Comparison of ENCODE assay signal across 31 cellular contexts in the genomic region with DNA sequence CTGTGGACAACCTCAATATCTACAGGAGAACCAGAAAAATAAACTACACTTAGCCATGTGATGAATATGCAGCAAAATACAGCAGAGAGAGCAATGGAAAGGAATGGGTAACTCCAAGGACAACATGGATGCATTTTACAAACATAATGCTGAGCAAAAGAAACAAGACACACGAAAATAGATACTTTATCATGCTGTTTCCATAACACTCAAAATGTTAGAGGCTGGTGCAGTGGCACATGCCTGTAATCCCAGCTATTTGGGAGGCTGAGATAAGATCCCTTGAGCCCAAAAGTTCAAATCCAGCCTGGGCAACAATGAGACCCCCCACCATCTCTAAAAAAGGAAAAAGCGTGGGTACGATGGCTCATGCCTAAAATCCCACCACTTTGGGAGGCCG. TPM values are rescaled to one million over a fixed set of nuclear protein-coding genes. Genes with fewer than 3 reads are reported as not detected.
DNase-seq lines count a peak whose midpoint lies in the region; ATAC-seq and TF ChIP-seq lines count a peak whose summit lies in the region.
"Had no signal": no experiment of that assay in that cellular context is flagged by ENCODE, and none has a peak within 500 bp of the region (broad histone marks: within the 10 kb centered on the region; RNA-seq: fewer than 3 reads in every experiment).

No MANE protein-coding gene starts in this region.

- H3K4me2 ChIP-seq in DND-41 (ENCODE audit: insufficient read depth, low read length), result no peak overlapping the region
- H3K4me2 ChIP-seq: BLaER1, SK-N-SH had no signal

- H3K4me3 ChIP-seq in breast epithelium (no peak overlapping the region), DND-41 (ENCODE audit: low read depth in 1 of 2, low read length in 2 of 2) (no peak overlapping the region), upper lobe of right lung (no peak overlapping the region)
- H3K4me3 ChIP-seq: BLaER1, K562, vagina had no signal

- peak overlapping the region; percentile 46 for H3K27ac Mint-ChIP-seq in MCF 10A (ENCODE audit: low read depth, unreplicated experiment)
- H3K27ac Mint-ChIP-seq in activated T-helper 1 cell treated with anti-CD3 and anti-CD28 coated beads, Interleukin-12 subunit alpha, Interleukin-12 subunit beta, Interleukin-2, Interleukin-4 antibody, amounts not matched to agents 30 ng/mL and 10 ng/mL and 1 ng/mL, durations not matched to agents 14 hours and 24 hours and 36 hours, result peak overlapping the region; percentile 26
- peak overlapping the region; percentile 78 for H3K27ac Mint-ChIP-seq in stimulated activated effector memory CD8-positive, alpha-beta T cell treated with anti-CD3 and anti-CD28 coated beads, Interleukin-12 subunit alpha, Interleukin-12 subunit beta, amount 100 ng/mL, for 72 hours
- H3K27ac Mint-ChIP-seq: activated CD8-positive, alpha-beta T cell treated with anti-CD3 and anti-CD28 coated beads, Interleukin-2, amount 10 ng/mL, durations not matched to agents 7 days and 5 days; stimulated activated naive CD8-positive, alpha-beta T cell treated with anti-CD3 and anti-CD28 coated beads, Interleukin-15, Interleukin-2, amounts not matched to agents 100 ng/mL and 50 ng/mL, for 24 hours; T-helper 1 cell treated with Interleukin-12 subunit alpha and Interleukin-12 subunit beta and Interleukin-4 antibody, amounts not matched to agents 30 μg/mL and 1 μg/mL, for 36 hours had no signal

- intact Hi-C loops in MCF 10A (cut with micrococcal nuclease), result no loop called here
- intact Hi-C loops in breast epithelium (cut with DNase I; ENCODE audit: low total_unique reads), result no loop called here
- intact Hi-C loops in activated T-helper 1 cell treated with anti-CD3 and anti-CD28 coated beads, Interleukin-12 subunit alpha, Interleukin-12 subunit beta, Interleukin-2, Interleukin-4 antibody, amounts not matched to agents 30 ng/mL and 10 ng/mL and 1 ng/mL, durations not matched to agents 14 hours and 24 hours and 36 hours (cut with micrococcal nuclease), result no loop called here
- intact Hi-C loops in upper lobe of right lung (cut with DNase I), result no loop called here

- peaks cover under 1% of the 10 kb centered on the region for H3K4me1 Mint-ChIP-seq in MCF 10A (ENCODE audit: insufficient read depth, unreplicated experiment)
- peaks cover 10% of the 10 kb centered on the region for H3K4me1 Mint-ChIP-seq in activated T-helper 1 cell treated with anti-CD3 and anti-CD28 coated beads, Interleukin-12 subunit alpha, Interleukin-12 subunit beta, Interleukin-2, Interleukin-4 antibody, amounts not matched to agents 30 ng/mL and 10 ng/mL and 1 ng/mL, durations not matched to agents 14 hours and 24 hours and 36 hours (ENCODE audit: low read depth)
- peaks cover 32% of the 10 kb centered on the region for H3K4me1 Mint-ChIP-seq in stimulated activated effector memory CD8-positive, alpha-beta T cell treated with anti-CD3 and anti-CD28 coated beads, Interleukin-12 subunit alpha, Interleukin-12 subunit beta, amount 100 ng/mL, for 72 hours
- H3K4me1 Mint-ChIP-seq: H9, neural crest cell had no signal

- H2AFZ ChIP-seq in DND-41 (ENCODE audit: low read depth, low read length), result no peak overlapping the region
- H2AFZ ChIP-seq: parathyroid adenoma had no signal

- DNase-seq in MCF 10A (ENCODE audit: unreplicated experiment) (no peak), breast epithelium (ENCODE audit: low spot score in 2 of 2) (no peak), DND-41 (no peak), upper lobe of right lung (no peak)
- DNase-seq in activated T-helper 1 cell treated with anti-CD3 and anti-CD28 coated beads, Interleukin-12 subunit alpha, Interleukin-12 subunit beta, Interleukin-2, Interleukin-4 antibody, amounts not matched to agents 30 ng/mL and 10 ng/mL and 1 ng/mL, durations not matched to agents 14 hours and 24 hours and 36 hours (ENCODE audit: low spot score), result no peak
- no peak for DNase-seq in stimulated activated effector memory CD8-positive, alpha-beta T cell treated with anti-CD3 and anti-CD28 coated beads, Interleukin-12 subunit alpha, Interleukin-12 subunit beta, amount 100 ng/mL, for 72 hours (ENCODE audit: low spot score in 2 of 2)
- DNase-seq: activated CD8-positive, alpha-beta T cell treated with anti-CD3 and anti-CD28 coated beads, Interleukin-2, amount 10 ng/mL, durations not matched to agents 7 days and 5 days; activated gamma-delta T cell; amniotic stem cell; brain microvascular endothelial cell; DMS79; GDM1; H9; mesenchymal stem cell; MM.1S; NCI-H1417 treated with DMSO at 0.1 percent for 48 hours; NCI-H2081; NCI-H526; NK-92 treated with Interleukin-12 subunit alpha and Interleukin-12 subunit beta, amount 100 ng/mL, for 24 hours; SK-N-SH; stimulated activated CD4-positive, alpha-beta T cell treated with anti-CD3 and anti-CD28 coated beads, Interleukin-1b, Interleukin-23, amount 100 ng/mL, for 48 hours had no signal

- H3K9me3 Mint-ChIP-seq in MCF 10A (ENCODE audit: unreplicated experiment), result no peaks in the 10 kb centered on the region
- no peaks in the 10 kb centered on the region for H3K9me3 Mint-ChIP-seq in activated T-helper 1 cell treated with anti-CD3 and anti-CD28 coated beads, Interleukin-12 subunit alpha, Interleukin-12 subunit beta, Interleukin-2, Interleukin-4 antibody, amounts not matched to agents 30 ng/mL and 10 ng/mL and 1 ng/mL, durations not matched to agents 14 hours and 24 hours and 36 hours
- H3K9me3 Mint-ChIP-seq in stimulated activated effector memory CD8-positive, alpha-beta T cell treated with anti-CD3 and anti-CD28 coated beads, Interleukin-12 subunit alpha, Interleukin-12 subunit beta, amount 100 ng/mL, for 72 hours, result no peaks in the 10 kb centered on the region
- H3K9me3 Mint-ChIP-seq: H9; neural crest cell; stimulated activated naive CD8-positive, alpha-beta T cell treated with anti-CD3 and anti-CD28 coated beads, Interleukin-15, Interleukin-2, amounts not matched to agents 100 ng/mL and 50 ng/mL, for 24 hours; T-helper 1 cell treated with Interleukin-12 subunit alpha and Interleukin-12 subunit beta and Interleukin-4 antibody, amounts not matched to agents 30 μg/mL and 1 μg/mL, for 36 hours had no signal

- no TSS peak for BruUV-seq in MCF 10A (replicated peaks; lab: Mats Ljungman, UMichigan)

- CTCF ChIA-PET in MCF 10A (lab: Yijun Ruan, JAX), result interaction anchor here (0.6 to 1.6 kb wide), 3 partner anchors 10 to 58 kb away, joined by 3 to 4 read pairs (median 4); no protein-coding TSS in a partner anchor

- peaks cover 95% of the 10 kb centered on the region for H3K79me2 ChIP-seq in DND-41 (ENCODE audit: insufficient read depth, low read length)

- no peak for TF ChIP-seq POLR2A in breast epithelium (IDR thresholded peaks at IDR 0.05)

- ATAC-seq in DND-41 (ENCODE audit: insufficient read depth, low read depth) (no peak), esophagus mucosa (no peak), upper lobe of right lung (no peak)
- no peak for ATAC-seq in stimulated activated effector memory CD8-positive, alpha-beta T cell treated with anti-CD3 and anti-CD28 coated beads, Interleukin-12 subunit alpha, Interleukin-12 subunit beta, amount 100 ng/mL, for 72 hours
- ATAC-seq: activated CD4-positive, CD25-positive, alpha-beta regulatory T cell treated with anti-CD3 and anti-CD28 coated beads, Interleukin-2, amount 50 U/mL, for 24 hours; activated CD8-positive, alpha-beta T cell treated with anti-CD3 and anti-CD28 coated beads, Interleukin-2, amount 10 ng/mL, durations not matched to agents 7 days and 5 days; K562; left lobe of liver had no signal

- H3K27me3 Mint-ChIP-seq in MCF 10A (ENCODE audit: insufficient read depth, unreplicated experiment), result no peaks in the 10 kb centered on the region
- H3K27me3 Mint-ChIP-seq in activated T-helper 1 cell treated with anti-CD3 and anti-CD28 coated beads, Interleukin-12 subunit alpha, Interleukin-12 subunit beta, Interleukin-2, Interleukin-4 antibody, amounts not matched to agents 30 ng/mL and 10 ng/mL and 1 ng/mL, durations not matched to agents 14 hours and 24 hours and 36 hours (ENCODE audit: insufficient read depth), result no peaks in the 10 kb centered on the region
- H3K27me3 Mint-ChIP-seq: stimulated activated naive CD8-positive, alpha-beta T cell treated with anti-CD3 and anti-CD28 coated beads, Interleukin-15, Interleukin-2, amounts not matched to agents 100 ng/mL and 50 ng/mL, for 24 hours had no signal

- no peak overlapping the region for H3K4me3 Mint-ChIP-seq in MCF 10A (ENCODE audit: unreplicated experiment)
- H3K4me3 Mint-ChIP-seq in activated T-helper 1 cell treated with anti-CD3 and anti-CD28 coated beads, Interleukin-12 subunit alpha, Interleukin-12 subunit beta, Interleukin-2, Interleukin-4 antibody, amounts not matched to agents 30 ng/mL and 10 ng/mL and 1 ng/mL, durations not matched to agents 14 hours and 24 hours and 36 hours, result no peak overlapping the region
- no peak overlapping the region for H3K4me3 Mint-ChIP-seq in stimulated activated effector memory CD8-positive, alpha-beta T cell treated with anti-CD3 and anti-CD28 coated beads, Interleukin-12 subunit alpha, Interleukin-12 subunit beta, amount 100 ng/mL, for 72 hours
- H3K4me3 Mint-ChIP-seq: activated CD8-positive, alpha-beta T cell treated with anti-CD3 and anti-CD28 coated beads, Interleukin-2, amount 10 ng/mL, durations not matched to agents 7 days and 5 days; H9; neural crest cell; stimulated activated naive CD8-positive, alpha-beta T cell treated with anti-CD3 and anti-CD28 coated beads, Interleukin-15, Interleukin-2, amounts not matched to agents 100 ng/mL and 50 ng/mL, for 24 hours; T-helper 1 cell treated with Interleukin-12 subunit alpha and Interleukin-12 subunit beta and Interleukin-4 antibody, amounts not matched to agents 30 μg/mL and 1 μg/mL, for 36 hours had no signal

- no peaks in the 10 kb centered on the region for H3K9me3 ChIP-seq in breast epithelium
- no peaks in the 10 kb centered on the region for H3K9me3 ChIP-seq in DND-41 (ENCODE audit: insufficient read depth, low read length, severe bottlenecking)
- no peaks in the 10 kb centered on the region for H3K9me3 ChIP-seq in upper lobe of right lung
- H3K9me3 ChIP-seq: BLaER1, SK-N-SH, vagina had no signal

- POLR2A ChIA-PET in MCF 10A (lab: Yijun Ruan, JAX), result interaction anchor here (1.2 to 1.5 kb wide), 3 partner anchors 10 to 27 kb away, joined by 3 to 6 read pairs (median 3); partner anchors contain the start of gene BAZ1B

- H3K4me1 ChIP-seq in breast epithelium (no peaks in the 10 kb centered on the region), DND-41 (ENCODE audit: insufficient read depth, low read length) (peaks cover 11% of the 10 kb centered on the region; the same call in 1 of the 2 replicates), upper lobe of right lung (no peaks in the 10 kb centered on the region)
- H3K4me1 ChIP-seq: BLaER1, parathyroid adenoma had no signal

- H3K27me3 ChIP-seq in breast epithelium (no peaks in the 10 kb centered on the region), DND-41 (ENCODE audit: insufficient read depth, low read length, poor library complexity) (no peaks in the 10 kb centered on the region), upper lobe of right lung (no peaks in the 10 kb centered on the region)
- H3K27me3 ChIP-seq: BLaER1, brain microvascular endothelial cell, vagina had no signal

- H3K36me3 ChIP-seq in breast epithelium, result no peaks in the 10 kb centered on the region
- peaks cover 80% of the 10 kb centered on the region for H3K36me3 ChIP-seq in DND-41 (ENCODE audit: insufficient read depth, low read length)
- peaks cover 69% of the 10 kb centered on the region for H3K36me3 ChIP-seq in upper lobe of right lung

- H3K36me3 Mint-ChIP-seq in MCF 10A (ENCODE audit: insufficient read depth, unreplicated experiment), result peaks cover 75% of the 10 kb centered on the region
- H3K36me3 Mint-ChIP-seq in activated T-helper 1 cell treated with anti-CD3 and anti-CD28 coated beads, Interleukin-12 subunit alpha, Interleukin-12 subunit beta, Interleukin-2, Interleukin-4 antibody, amounts not matched to agents 30 ng/mL and 10 ng/mL and 1 ng/mL, durations not matched to agents 14 hours and 24 hours and 36 hours (ENCODE audit: low read depth), result peaks cover 23% of the 10 kb centered on the region
- peaks cover 100% of the 10 kb centered on the region for H3K36me3 Mint-ChIP-seq in stimulated activated effector memory CD8-positive, alpha-beta T cell treated with anti-CD3 and anti-CD28 coated beads, Interleukin-12 subunit alpha, Interleukin-12 subunit beta, amount 100 ng/mL, for 72 hours

- H3K27ac ChIP-seq in breast epithelium (no peak overlapping the region), DND-41 (ENCODE audit: low read length) (0 out of 2 replicates have a peak overlapping the region, but pooled peaks have one; percentile 37), upper lobe of right lung (no peak overlapping the region)
- H3K27ac ChIP-seq: BLaER1, brain microvascular endothelial cell, parathyroid adenoma, vagina had no signal

- peaks cover 51% of the 10 kb centered on the region; the same call in 1 of the 2 replicates for H4K20me1 ChIP-seq in DND-41 (ENCODE audit: insufficient read depth, low read length)

- TF ChIP-seq CTCF in MCF 10A (IDR thresholded peaks at IDR 0.05; ENCODE audit: unreplicated experiment) (no peak), breast epithelium (IDR thresholded peaks at IDR 0.05) (no peak), DND-41 (IDR thresholded peaks at IDR 0.05; ENCODE audit: borderline replicate concordance, extremely low read depth, low read length, poor library complexity, severe bottlenecking) (no peak), upper lobe of right lung (IDR thresholded peaks at IDR 0.05) (no peak)

- H3K9ac ChIP-seq in DND-41 (ENCODE audit: low read depth, low read length), result no peak overlapping the region
- H3K9ac ChIP-seq: BLaER1, parathyroid adenoma, SK-N-SH had no signal

RNA-seq across cellular contexts. Expression of gene BCL7B, which starts 8.3 kb away (rescaled TPM):
- total RNA-seq in MCF 10A (2022) (66.5 and 73.3 TPM in 2 replicates), breast epithelium (10 to 100 TPM; 29.6 to 93.0 (median 40.6) TPM), esophagus mucosa (34.8 TPM), upper lobe of right lung (71.8 TPM)
- 80.6 and 86.0 TPM in 2 replicates for total RNA-seq in activated T-helper 1 cell treated with anti-CD3 and anti-CD28 coated beads, Interleukin-12 subunit alpha, Interleukin-12 subunit beta, Interleukin-2, Interleukin-4 antibody, amounts not matched to agents 30 ng/mL and 10 ng/mL and 1 ng/mL, durations not matched to agents 14 hours and 24 hours and 36 hours

RNA-seq across cellular contexts. Expression of gene BAZ1B, which starts 27.1 kb away (rescaled TPM):
- total RNA-seq in MCF 10A (2022) (84.0 and 86.7 TPM in 2 replicates), breast epithelium (10 to 100 TPM; 53.7 to 57.4 (median 56.3) TPM), esophagus mucosa (22.3 TPM), upper lobe of right lung (55.7 TPM)
- total RNA-seq in activated T-helper 1 cell treated with anti-CD3 and anti-CD28 coated beads, Interleukin-12 subunit alpha, Interleukin-12 subunit beta, Interleukin-2, Interleukin-4 antibody, amounts not matched to agents 30 ng/mL and 10 ng/mL and 1 ng/mL, durations not matched to agents 14 hours and 24 hours and 36 hours, result 110 and 111 TPM in 2 replicates

RNA-seq across cellular contexts. Expression of gene TBL2, which starts 29.2 kb away (rescaled TPM):
- total RNA-seq in MCF 10A (2022), result 44.0 and 47.0 TPM in 2 replicates
- total RNA-seq in breast epithelium, result 10 to 100 TPM; 31.0 to 39.3 (median 32.1) TPM
- total RNA-seq in activated T-helper 1 cell treated with anti-CD3 and anti-CD28 coated beads, Interleukin-12 subunit alpha, Interleukin-12 subunit beta, Interleukin-2, Interleukin-4 antibody, amounts not matched to agents 30 ng/mL and 10 ng/mL and 1 ng/mL, durations not matched to agents 14 hours and 24 hours and 36 hours, result 46.5 and 48.2 TPM in 2 replicates
- total RNA-seq in esophagus mucosa, result 19.2 TPM
- 29.8 TPM for total RNA-seq in upper lobe of right lung

Comparison
In these comparisons a context has a peak if more than half of its experiments do, and no peak if none do; other contexts are left out.
1. H3K27ac Mint-ChIP-seq: peak in every context shown above with its lines; median percentile 78 in stimulated activated effector memory CD8-positive, alpha-beta T cell treated with anti-CD3 and anti-CD28 coated beads, Interleukin-12 subunit alpha, Interleukin-12 subunit beta, amount 100 ng/mL, for 72 hours; 46 in MCF 10A; 26 in activated T-helper 1 cell treated with anti-CD3 and anti-CD28 coated beads, Interleukin-12 subunit alpha, Interleukin-12 subunit beta, Interleukin-2, Interleukin-4 antibody, amounts not matched to agents 30 ng/mL and 10 ng/mL and 1 ng/mL, durations not matched to agents 14 hours and 24 hours and 36 hours.